Comparison of ENCODE assay signal across 8 cellular contexts in the genomic region with DNA sequence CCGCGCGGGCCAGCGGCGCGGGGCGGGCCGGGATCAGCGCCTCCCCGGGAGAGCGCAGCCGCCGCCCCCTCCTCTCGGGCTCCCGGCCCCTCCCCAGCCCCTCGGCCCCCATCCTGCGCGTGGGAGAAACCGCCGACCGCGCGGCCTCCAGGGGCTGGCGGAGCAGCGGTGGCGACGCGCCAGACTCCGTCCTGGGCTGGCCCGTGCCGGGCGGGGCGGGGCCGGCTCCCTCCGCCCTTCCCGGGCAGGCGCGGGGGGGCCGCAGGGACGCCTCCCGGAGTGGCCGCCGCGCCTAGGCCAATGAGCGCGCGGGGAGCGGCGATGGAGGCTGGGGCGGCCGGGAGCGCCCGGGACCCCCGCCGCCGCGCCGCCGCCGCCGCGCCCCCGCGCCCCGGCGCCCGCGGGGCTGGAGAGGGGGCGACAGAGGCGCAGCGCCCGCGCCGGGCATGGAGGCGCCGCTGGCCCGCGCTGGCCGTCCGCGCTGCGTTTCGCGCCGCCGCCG. TPM values are rescaled to one million over a fixed set of nuclear protein-coding genes. Genes with fewer than 3 reads are reported as not detected.
DNase-seq lines count a peak whose midpoint lies in the region; ATAC-seq and TF ChIP-seq lines count a peak whose summit lies in the region.

No MANE protein-coding gene starts in this region.

- H3K27me3 ChIP-seq in ascending aorta = no peaks in the 10 kb centered on the region

- no TSS peak for BruUV-seq in Calu3 (replicated peaks; lab: Mats Ljungman, UMichigan)

- H3K27ac Mint-ChIP-seq in Calu3 (ENCODE audit: unreplicated experiment) = no peak overlapping the region

- CTCF ChIA-PET in Calu3 (lab: Charles Lee) = interaction anchor here (1.5 to 1.6 kb wide), 2 partner anchors 43 to 114 kb away, joined by 5 to 10 read pairs; no protein-coding TSS in a partner anchor

- peaks cover 28% of the 10 kb centered on the region for H3K27me3 Mint-ChIP-seq in Calu3 (ENCODE audit: unreplicated experiment)

- H3K9me3 Mint-ChIP-seq in Calu3 (ENCODE audit: low read depth, unreplicated experiment) = no peaks in the 10 kb centered on the region

- TF ChIP-seq CTCF in Calu3 (IDR thresholded peaks at IDR 0.05; ENCODE audit: unreplicated experiment) (no peak), ascending aorta (IDR thresholded peaks at IDR 0.05) (no peak)

- peak overlapping the region; percentile 57 to 78 for H3K27ac ChIP-seq in ascending aorta

- no peaks in the 10 kb centered on the region for H3K36me3 ChIP-seq in ascending aorta

- H3K4me3 Mint-ChIP-seq in Calu3 (ENCODE audit: low read depth, unreplicated experiment) = peak overlapping the region; percentile 78

- peaks cover 5 to 14% of the 10 kb centered on the region in 2 donors for H3K4me1 ChIP-seq in ascending aorta

- H3K4me1 Mint-ChIP-seq in Calu3 (ENCODE audit: low read depth, unreplicated experiment) = peaks cover 8% of the 10 kb centered on the region

- ATAC-seq in HG03354 (IDR thresholded peaks at IDR 0.05; ENCODE audit: poor library complexity, severe bottlenecking, unreplicated experiment) (peak; percentile 20), GM18861 (IDR thresholded peaks at IDR 0.05; ENCODE audit: unreplicated experiment) (no peak)

- peaks cover 4% of the 10 kb centered on the region for H3K36me3 Mint-ChIP-seq in Calu3 (ENCODE audit: insufficient read depth, unreplicated experiment)

- intact Hi-C loops in Calu3 (cut with micrococcal nuclease; ENCODE audit: unreplicated experiment) = loop anchor here (10.0 kb wide), 1 partner anchor 379 kb away; no protein-coding TSS in a partner anchor
- intact Hi-C loops in ascending aorta (cut with DNase I) = loop anchor here (1.0 kb wide), 1 partner anchor 56 kb away; a partner anchor contains a TSS

- DNase-seq in Calu3 = peak; percentile 64
- peak in 1 of 2 donors; percentile 78 for DNase-seq in ascending aorta (ENCODE audit: low spot score in 2 of 2)
- peak; percentile 28 for DNase-seq in stimulated activated CD8-positive, alpha-beta memory T cell treated with anti-CD3 and anti-CD28 coated beads, Interleukin-4, amount 100 ng/mL, for 48 hours
- DNase-seq in NCI-H2107 treated with DMSO at 0.1 percent for 48 hours (lab: John Stamatoyannopoulos, UW; ENCODE audit: unreplicated experiment) = no peak
- DNase-seq in mesenteric fat pad (ENCODE audit: low spot score) = no peak

- no peaks in the 10 kb centered on the region for H3K9me3 ChIP-seq in ascending aorta

- H3K4me3 ChIP-seq in ascending aorta (peak overlapping the region; percentile 86 to 88), iPS-11a (ENCODE audit: low read depth, low read length) (peak overlapping the region; percentile 57)

RNA-seq across cellular contexts. Expression of a gene that starts 49.1 kb away (rescaled TPM):
- total RNA-seq in Calu3 (2022) (1.1 and 2.1 TPM in 2 replicates), ascending aorta (5.2 TPM), mesenteric fat pad (3.8 TPM)

RNA-seq across cellular contexts. Expression of a gene that starts 56.2 kb away (rescaled TPM):
- 26.8 and 29.1 TPM in 2 replicates for total RNA-seq in Calu3 (2022)
- 54.0 TPM for total RNA-seq in ascending aorta
- 18.5 TPM for total RNA-seq in mesenteric fat pad

Comparison
In these comparisons a context has a peak if more than half of its experiments do, and no peak if none do; other contexts are left out.
1. DNase-seq: peak in Calu3 (single experiment) and stimulated activated CD8-positive, alpha-beta memory T cell treated with anti-CD3 and anti-CD28 coated beads, Interleukin-4, amount 100 ng/mL, for 48 hours (single experiment); none in NCI-H2107 treated with DMSO at 0.1 percent for 48 hours (single experiment) and mesenteric fat pad (single experiment).